Comparison of ENCODE assay signal across 7 cellular contexts in genomic region chr19:13172335-13173128, GRCh38. TPM values are rescaled to one million over a fixed set of nuclear protein-coding genes. Genes with fewer than 3 reads are reported as not detected.
A peak's percentile ranks its signal among the peaks of the same experiment; 100 is the strongest.
DNase-seq lines count a peak whose midpoint lies in the region; ATAC-seq, FAIRE-seq and TF ChIP-seq lines count a peak whose summit lies in the region.

No MANE protein-coding gene starts in this region.

- H3K27ac ChIP-seq in foreskin keratinocyte: peak overlapping the region; percentile 2

- peaks cover 28% of the 10 kb centered on the region for H3K4me1 ChIP-seq in foreskin keratinocyte

- peak; percentile 60 for DNase-seq in HCEC 1CT
- peak; percentile 96 for DNase-seq in RCC 7860 (ENCODE audit: low spot score)
- DNase-seq in activated T-helper 2 cell treated with anti-CD3 and anti-CD28 coated beads, Interferon-gamma antibody, Interleukin-2, Interleukin-4, amounts not matched to agents 10 μg/mL and 5 μg/mL and 100 μg/mL, durations not matched to agents 14 hours and 24 hours and 36 hours (ENCODE audit: low spot score): peak; percentile 35
- peak in 1 of 2 donors; percentile 64 for DNase-seq in foreskin keratinocyte
- peak; percentile 51 for DNase-seq in pons (ENCODE audit: low spot score)

- TF ChIP-seq CTCF in foreskin keratinocyte (conservative IDR thresholded peaks at IDR 0.05): no peak

- ATAC-seq in foreskin keratinocyte (no peak), HG02610 (IDR thresholded peaks at IDR 0.05; ENCODE audit: unreplicated experiment) (no peak), GM18858 (IDR thresholded peaks at IDR 0.05; ENCODE audit: unreplicated experiment) (no peak)

- H3K27ac Mint-ChIP-seq in activated T-helper 2 cell treated with anti-CD3 and anti-CD28 coated beads, Interferon-gamma antibody, Interleukin-2, Interleukin-4, amounts not matched to agents 10 μg/mL and 5 μg/mL and 100 μg/mL, durations not matched to agents 14 hours and 24 hours and 36 hours: peak overlapping the region; percentile 97

- no peaks in the 10 kb centered on the region for H3K27me3 Mint-ChIP-seq in activated T-helper 2 cell treated with anti-CD3 and anti-CD28 coated beads, Interferon-gamma antibody, Interleukin-2, Interleukin-4, amounts not matched to agents 10 μg/mL and 5 μg/mL and 100 μg/mL, durations not matched to agents 14 hours and 24 hours and 36 hours (ENCODE audit: low read depth)

- H3K4me1 Mint-ChIP-seq in activated T-helper 2 cell treated with anti-CD3 and anti-CD28 coated beads, Interferon-gamma antibody, Interleukin-2, Interleukin-4, amounts not matched to agents 10 μg/mL and 5 μg/mL and 100 μg/mL, durations not matched to agents 14 hours and 24 hours and 36 hours (ENCODE audit: low read depth): peaks cover 42% of the 10 kb centered on the region

- H3K27me3 ChIP-seq in foreskin keratinocyte: no peaks in the 10 kb centered on the region

- intact Hi-C loops in activated T-helper 2 cell treated with anti-CD3 and anti-CD28 coated beads, Interferon-gamma antibody, Interleukin-2, Interleukin-4, amounts not matched to agents 10 μg/mL and 5 μg/mL and 100 μg/mL, durations not matched to agents 14 hours and 24 hours and 36 hours (cut with micrococcal nuclease): no loop called here

- peaks cover 4% of the 10 kb centered on the region for H3K36me3 Mint-ChIP-seq in activated T-helper 2 cell treated with anti-CD3 and anti-CD28 coated beads, Interferon-gamma antibody, Interleukin-2, Interleukin-4, amounts not matched to agents 10 μg/mL and 5 μg/mL and 100 μg/mL, durations not matched to agents 14 hours and 24 hours and 36 hours (ENCODE audit: low read depth)

- peak overlapping the region; percentile 80 for H3K4me3 Mint-ChIP-seq in activated T-helper 2 cell treated with anti-CD3 and anti-CD28 coated beads, Interferon-gamma antibody, Interleukin-2, Interleukin-4, amounts not matched to agents 10 μg/mL and 5 μg/mL and 100 μg/mL, durations not matched to agents 14 hours and 24 hours and 36 hours (ENCODE audit: low read depth)

- no peaks in the 10 kb centered on the region for H3K9me3 Mint-ChIP-seq in activated T-helper 2 cell treated with anti-CD3 and anti-CD28 coated beads, Interferon-gamma antibody, Interleukin-2, Interleukin-4, amounts not matched to agents 10 μg/mL and 5 μg/mL and 100 μg/mL, durations not matched to agents 14 hours and 24 hours and 36 hours

- peak; percentile 91 for FAIRE-seq in RCC 7860 (lab: Jason Lieb, UNC)

RNA-seq across cellular contexts. Expression of gene IER2, which starts 22.3 kb away (rescaled TPM):
- total RNA-seq in activated T-helper 2 cell treated with anti-CD3 and anti-CD28 coated beads, Interferon-gamma antibody, Interleukin-2, Interleukin-4, amounts not matched to agents 10 μg/mL and 5 μg/mL and 100 μg/mL, durations not matched to agents 14 hours and 24 hours and 36 hours: 140 and 143 TPM in 2 replicates
- 48.2 and 51.8 TPM in 2 replicates for total RNA-seq in foreskin keratinocyte
- 72.2 and 90.4 TPM in 2 replicates for polyA plus RNA-seq in foreskin keratinocyte

RNA-seq across cellular contexts. Expression of gene STX10, which starts 22.4 kb away (rescaled TPM):
- 68.9 and 69.1 TPM in 2 replicates for total RNA-seq in activated T-helper 2 cell treated with anti-CD3 and anti-CD28 coated beads, Interferon-gamma antibody, Interleukin-2, Interleukin-4, amounts not matched to agents 10 μg/mL and 5 μg/mL and 100 μg/mL, durations not matched to agents 14 hours and 24 hours and 36 hours
- 66.7 and 69.4 TPM in 2 replicates for total RNA-seq in foreskin keratinocyte
- 95.3 and 97.5 TPM in 2 replicates for polyA plus RNA-seq in foreskin keratinocyte

RNA-seq across cellular contexts. Expression of gene NACC1, which starts 54.5 kb away (rescaled TPM):
- 117 and 132 TPM in 2 replicates for total RNA-seq in activated T-helper 2 cell treated with anti-CD3 and anti-CD28 coated beads, Interferon-gamma antibody, Interleukin-2, Interleukin-4, amounts not matched to agents 10 μg/mL and 5 μg/mL and 100 μg/mL, durations not matched to agents 14 hours and 24 hours and 36 hours
- 71.7 and 72.6 TPM in 2 replicates for total RNA-seq in foreskin keratinocyte
- polyA plus RNA-seq in foreskin keratinocyte: 32.9 and 36.7 TPM in 2 replicates

RNA-seq across cellular contexts. Expression of gene TRMT1, which starts 56.0 kb away (rescaled TPM):
- total RNA-seq in activated T-helper 2 cell treated with anti-CD3 and anti-CD28 coated beads, Interferon-gamma antibody, Interleukin-2, Interleukin-4, amounts not matched to agents 10 μg/mL and 5 μg/mL and 100 μg/mL, durations not matched to agents 14 hours and 24 hours and 36 hours: 112 and 116 TPM in 2 replicates
- 35.7 and 37.7 TPM in 2 replicates for total RNA-seq in foreskin keratinocyte
- 43.4 and 44.8 TPM in 2 replicates for polyA plus RNA-seq in foreskin keratinocyte
